In the genomic region with DNA sequence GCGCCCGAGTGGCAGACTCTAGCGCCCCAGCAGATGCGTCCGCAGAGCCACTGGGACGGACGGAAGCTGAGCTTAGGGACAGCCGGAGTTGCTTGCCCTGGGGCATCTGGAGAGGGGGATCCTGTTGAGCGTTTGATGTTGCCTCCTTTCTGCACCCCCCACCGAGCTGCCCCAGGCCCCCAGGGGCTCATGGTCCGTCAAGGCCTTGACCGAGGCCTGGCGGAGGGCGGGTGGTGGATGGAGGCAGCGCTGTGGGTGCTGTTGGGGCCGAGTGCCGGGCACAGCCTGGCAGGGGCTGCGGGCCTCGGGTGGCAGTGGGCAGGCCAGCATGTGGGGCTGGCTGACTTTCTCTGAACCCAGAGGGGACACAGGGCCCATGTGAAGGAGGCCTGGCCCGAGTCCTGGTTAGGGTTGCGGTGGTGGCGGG, we compare ENCODE assay signal across 10 cellular contexts. TPM values are rescaled to one million over a fixed set of nuclear protein-coding genes. Genes with fewer than 3 reads are reported as not detected.
DNase-seq lines count a peak whose midpoint lies in the region; ATAC-seq, FAIRE-seq and TF ChIP-seq lines count a peak whose summit lies in the region.
"Had no signal": no experiment of that assay in that cellular context is flagged by ENCODE, and none has a peak within 500 bp of the region (broad histone marks: within the 10 kb centered on the region; RNA-seq: fewer than 3 reads in every experiment).

No MANE protein-coding gene starts in this region.

- H3K4me3 Mint-ChIP-seq in Calu3 (ENCODE audit: low read depth, unreplicated experiment) (peak overlapping the region; percentile 79), neural crest cell (peak overlapping the region; percentile 97)

- no peaks in the 10 kb centered on the region for H3K9me2 ChIP-seq in Karpas-422 (replicated peaks; ENCODE audit: insufficient read depth, low read length)

- TF ChIP-seq CTCF in Calu3 (IDR thresholded peaks at IDR 0.05; ENCODE audit: unreplicated experiment) (no peak), K562 (IDR thresholded peaks at IDR 0.05 in 2 of 3, conservative IDR thresholded peaks at IDR 0.05 in 1 of 3; ENCODE audit: insufficient read depth in 2 of 3, low read depth in 1 of 3, low read length in 3 of 3) (no peak), neural crest cell (conservative IDR thresholded peaks at IDR 0.05) (no peak), tibial nerve (IDR thresholded peaks at IDR 0.05) (no peak)

- BruUV-seq in Calu3 (replicated peaks; lab: Mats Ljungman, UMichigan) (no TSS peak), K562 (replicated peaks; lab: Mats Ljungman, UMichigan) (no TSS peak)

- H3K9ac ChIP-seq in Karpas-422 (ENCODE audit: low read length) (peak overlapping the region; percentile 97; the same call in 1 of the 2 replicates), K562 (ENCODE audit: insufficient read depth in 1 of 2, low read depth in 2 of 2, low read length in 2 of 2) (peak overlapping the region in 1 of 2 experiments; percentile 84; a peak in 3 of 4 replicates)

- no peak for ATAC-seq in K562

- FAIRE-seq in K562 (lab: Jason Lieb, UNC) = no peak
- FAIRE-seq: keratinocyte had no signal

- no peaks in the 10 kb centered on the region for H3K27me3 ChIP-seq in Karpas-422 (ENCODE audit: low read length)
- no peaks in the 10 kb centered on the region for H3K27me3 ChIP-seq in K562 (ENCODE audit: control insufficient read depth in 2 of 2, insufficient read depth in 2 of 2, low read length in 2 of 2)
- H3K27me3 ChIP-seq in tibial nerve = no peaks in the 10 kb centered on the region

- CTCF ChIA-PET in Calu3 (lab: Charles Lee) (interaction anchor here (0.6 kb wide), 1 partner anchor 716 kb away, joined by 6 read pairs; no protein-coding TSS in a partner anchor), K562 (lab: Yijun Ruan, JAX; ENCODE audit: low intra/inter-chr PET ratio) (no interaction called here)

- WGBS in K562 (ENCODE audit: insufficient coverage, low coverage, missing lambda C conversion rate) = 89% methylated on average over 15 of the region's 22 CpGs
- 78 to 83% methylated on average over 18 to 22 of the region's 22 CpGs for WGBS in tibial nerve, 2 donors

- DNase-seq in Calu3 (no peak), Karpas-422 (no peak), K562 (ENCODE audit: extremely low read depth in 1 of 4, low spot score in 3 of 4) (no peak), neural crest cell (ENCODE audit: low read depth, low spot score) (no peak), G401 (ENCODE audit: low spot score) (no peak), HPDE6-E6E7 (ENCODE audit: extremely low spot score) (no peak), tibial nerve (ENCODE audit: low spot score in 2 of 2) (no peak), OCI-M2 (lab: John Stamatoyannopoulos, UW; ENCODE audit: unreplicated experiment) (no peak)
- DNase-seq: NCI-H510A had no signal

- TF ChIP-seq POLR2A in K562 (conservative IDR thresholded peaks at IDR 0.05) (no peak), tibial nerve (IDR thresholded peaks at IDR 0.05) (no peak)

- peaks cover 65% of the 10 kb centered on the region for H3K79me2 ChIP-seq in Karpas-422 (ENCODE audit: low read length)
- peaks cover 80% of the 10 kb centered on the region for H3K79me2 ChIP-seq in K562 (ENCODE audit: control insufficient read depth, insufficient read depth, low read length)

- TF ChIP-seq EP300 in K562 (IDR thresholded peaks at IDR 0.05; ENCODE audit: low read length) (no peak), tibial nerve (IDR thresholded peaks at IDR 0.05) (no peak)

- H3K4me1 ChIP-seq in Karpas-422 (ENCODE audit: low read length) (peaks cover 22% of the 10 kb centered on the region), K562 (replicated peaks in 1 of 2; ENCODE audit: control insufficient read depth in 2 of 2, insufficient read depth in 2 of 2, low read length in 2 of 2) (peaks cover 18 to 75% of the 10 kb centered on the region in 2 experiments), tibial nerve (peaks cover 3 to 53% (median 35%) of the 10 kb centered on the region in 4 donors)

- no peaks in the 10 kb centered on the region for H3K27me3 Mint-ChIP-seq in Calu3 (ENCODE audit: unreplicated experiment)
- no peaks in the 10 kb centered on the region for H3K27me3 Mint-ChIP-seq in neural crest cell (ENCODE audit: low read depth)

- no peak overlapping the region for H3K27ac Mint-ChIP-seq in Calu3 (ENCODE audit: unreplicated experiment)
- H3K27ac Mint-ChIP-seq in neural crest cell (ENCODE audit: unreplicated experiment) = peak overlapping the region; percentile 86

- H3K9me3 ChIP-seq in Karpas-422 (ENCODE audit: low read length) (no peaks in the 10 kb centered on the region), K562 (replicated peaks; ENCODE audit: control insufficient read depth, insufficient read depth, low read depth, low read length) (no peaks in the 10 kb centered on the region), tibial nerve (no peaks in the 10 kb centered on the region)

- H3K4me3 ChIP-seq in Karpas-422 (ENCODE audit: low read length) (peak overlapping the region; percentile 97), K562 (peak overlapping the region; percentile 91; the same call in 1 of the 2 replicates), tibial nerve (no peak overlapping the region)

- POLR2A ChIA-PET in K562 (lab: Yijun Ruan, JAX) = interaction anchor here (0.6 kb wide), 2 partner anchors 8 to 13 kb away, joined by 3 read pairs; no protein-coding TSS in a partner anchor

- TF ChIP-seq RAD21 in K562 (CRISPR knock-in tag; conservative IDR thresholded peaks at IDR 0.05 in 1 of 2, IDR thresholded peaks at IDR 0.05 in 1 of 2) = no peak

- H3K4me1 Mint-ChIP-seq in Calu3 (ENCODE audit: low read depth, unreplicated experiment) (no peaks in the 10 kb centered on the region), neural crest cell (peaks cover 27% of the 10 kb centered on the region)

- H3K9me3 Mint-ChIP-seq in Calu3 (ENCODE audit: low read depth, unreplicated experiment) (no peaks in the 10 kb centered on the region), neural crest cell (no peaks in the 10 kb centered on the region)

- H3K36me3 ChIP-seq in Karpas-422 (ENCODE audit: insufficient read depth, low read length) = no peaks in the 10 kb centered on the region
- H3K36me3 ChIP-seq in K562 (ENCODE audit: control insufficient read depth, insufficient read depth, low read length) = peaks cover 22% of the 10 kb centered on the region; the same call in 1 of the 3 replicates
- H3K36me3 ChIP-seq in tibial nerve = no peaks in the 10 kb centered on the region

- peaks cover 39% of the 10 kb centered on the region for H3K36me3 Mint-ChIP-seq in Calu3 (ENCODE audit: insufficient read depth, unreplicated experiment)
- peaks cover 2% of the 10 kb centered on the region for H3K36me3 Mint-ChIP-seq in neural crest cell (ENCODE audit: low read depth)

- in situ Hi-C loops in K562 (cut with MboI) (no loop called here), G401 (cut with HindIII; ENCODE audit: low sequenced_read_pairs) (no loop called here)

- intact Hi-C loops in Calu3 (cut with micrococcal nuclease; ENCODE audit: unreplicated experiment) (no loop called here), K562 (cut with micrococcal nuclease) (no loop called here)

- H4K20me1 ChIP-seq in Karpas-422 (ENCODE audit: insufficient read depth, low read depth, low read length) (peaks cover 23% of the 10 kb centered on the region; the same call in 1 of the 2 replicates), K562 (replicated peaks; ENCODE audit: control insufficient read depth, insufficient read depth, low read length) (peaks cover 38% of the 10 kb centered on the region)

- H2AFZ ChIP-seq in Karpas-422 (ENCODE audit: low read length) = no peak overlapping the region
- H2AFZ ChIP-seq in K562 (ENCODE audit: low read depth, low read length) = no peak overlapping the region

- H3K4me2 ChIP-seq in Karpas-422 (ENCODE audit: low read depth, low read length, poor library complexity, severe bottlenecking) (peak overlapping the region; percentile 90), K562 (ENCODE audit: insufficient read depth, low read length) (no peak overlapping the region)

- H3K27ac ChIP-seq in Karpas-422 (ENCODE audit: low read length) (no peak overlapping the region; the same call in 1 of the 2 replicates), K562 (ENCODE audit: extremely low read depth, low read depth, low read length) (no peak overlapping the region), tibial nerve (peak overlapping the region in 2 of 4 donors; percentile 50 to 98)

- H3K9me1 ChIP-seq in K562 (ENCODE audit: control insufficient read depth, insufficient read depth, low read length) = peaks cover 5% of the 10 kb centered on the region

RNA-seq across cellular contexts. Expression of a gene that starts 2.7 kb away (rescaled TPM):
- total RNA-seq in Calu3 (2022) (54.5 and 59.2 TPM in 2 replicates), K562 (2014; rRNA removed) (105 and 124 TPM in 2 replicates), K562 (2014; rRNA removed; fragmentation: Illumina TruSeq; extraction: Trizol) (9.8 and 25.1 TPM in 2 replicates), K562 (2015; rRNA removed; fragmentation: Illumina TruSeq; extraction: Trizol) (60.4 and 66.9 TPM in 2 replicates), K562 (2021) (91.3 and 95.8 TPM in 2 replicates), neural crest cell (130 and 133 TPM in 2 replicates), tibial nerve (100 to 1,000 TPM in 1 of 4 donors, 10 to 100 TPM in 3; 38.9 to 132 (median 55.6) TPM)
- 57.1 and 102 TPM in 2 replicates for total RNA-seq in Karpas-422 (2014; rRNA removed; shearing (Covaris generic); ENCODE audit: low replicate concordance)
- 59.6 and 151 TPM in 2 replicates for total RNA-seq in K562 (2011; cell fraction: chromatin; rRNA removed; ENCODE audit: low replicate concordance)
- total RNA-seq in K562 (2011; cell fraction: nucleolus; rRNA removed) = 123 and 129 TPM in 2 replicates
- 43.4 and 57.3 TPM in 2 replicates for total RNA-seq in K562 (2011; cell fraction: nucleoplasm; rRNA removed)
- polyA plus RNA-seq in K562 (2011; rRNA removed) (49.5 and 66.2 TPM in 2 replicates), K562 (2014; fragmentation: Illumina TruSeq; extraction: Trizol) (45.2 and 91.1 TPM in 2 replicates), K562 (2014; fragmentation: Nextera tagmentation; extraction: Ambion mirVana) (under 1 TPM; 0.48 to 0.72 TPM), K562 (2014; rRNA removed) (119 and 126 TPM in 2 replicates)
- polyA plus RNA-seq in K562 (2011; cell fraction: cytosol; rRNA removed) = 72.0 and 157 TPM in 2 replicates
- 308 and 494 TPM in 2 replicates for polyA plus RNA-seq in K562 (2011; cell fraction: nucleus; rRNA removed)
- 84.6 and 108 TPM in 2 replicates for polyA plus RNA-seq in K562 (2012)
- 12.4 and 27.0 TPM in 2 replicates for polyA minus RNA-seq in K562 (2011; rRNA and poly(A)+ RNA removed)
- polyA minus RNA-seq in K562 (2011; cell fraction: cytosol; rRNA and poly(A)+ RNA removed) = 53.7 and 53.8 TPM in 2 replicates
- polyA minus RNA-seq in K562 (2011; cell fraction: nucleus; rRNA and poly(A)+ RNA removed) = 33.9 and 35.9 TPM in 2 replicates
- 74.7 and 81.9 TPM in 2 replicates for total RNA-seq in G401 (2014; rRNA removed; shearing (Covaris generic))

RNA-seq across cellular contexts. Expression of a gene that starts 38.5 kb away (rescaled TPM):
- total RNA-seq in Calu3 (2022) (6.7 TPM in 2 replicates), K562 (2014; rRNA removed) (7.8 and 10.4 TPM in 2 replicates), K562 (2014; rRNA removed; fragmentation: Illumina TruSeq; extraction: Trizol) (not detected in 2 replicates), K562 (2015; rRNA removed; fragmentation: Illumina TruSeq; extraction: Trizol) (0.72 and 1.7 TPM in 2 replicates), K562 (2021) (15.1 and 15.6 TPM in 2 replicates), neural crest cell (13.7 and 14.1 TPM in 2 replicates), tibial nerve (1 to 10 TPM; 2.4 to 8.7 (median 4.8) TPM)
- 1.2 and 5.2 TPM in 2 replicates for total RNA-seq in Karpas-422 (2014; rRNA removed; shearing (Covaris generic); ENCODE audit: low replicate concordance)
- total RNA-seq in K562 (2011; cell fraction: chromatin; rRNA removed; ENCODE audit: low replicate concordance) = 6.3 and 20.5 TPM in 2 replicates
- 18.0 and 18.5 TPM in 2 replicates for total RNA-seq in K562 (2011; cell fraction: nucleolus; rRNA removed)
- total RNA-seq in K562 (2011; cell fraction: nucleoplasm; rRNA removed) = 5.6 and 6.9 TPM in 2 replicates
- polyA plus RNA-seq in K562 (2011; rRNA removed) (0.67 and 1.1 TPM in 2 replicates), K562 (2014; fragmentation: Illumina TruSeq; extraction: Trizol) (0.68 TPM in 1 of 2 replicates, not detected in the other), K562 (2014; fragmentation: Nextera tagmentation; extraction: Ambion mirVana) (not detected), K562 (2014; rRNA removed) (9.2 and 10.2 TPM in 2 replicates)
- polyA plus RNA-seq in K562 (2011; cell fraction: cytosol; rRNA removed) = 1.1 and 11.4 TPM in 2 replicates
- polyA plus RNA-seq in K562 (2011; cell fraction: nucleus; rRNA removed) = 3.3 and 11.9 TPM in 2 replicates
- 6.8 and 6.9 TPM in 2 replicates for polyA plus RNA-seq in K562 (2012)
- 0.18 and 0.21 TPM in 2 replicates for polyA minus RNA-seq in K562 (2011; rRNA and poly(A)+ RNA removed)
- 4.5 and 5.4 TPM in 2 replicates for polyA minus RNA-seq in K562 (2011; cell fraction: cytosol; rRNA and poly(A)+ RNA removed)
- 2.1 and 3.4 TPM in 2 replicates for polyA minus RNA-seq in K562 (2011; cell fraction: nucleus; rRNA and poly(A)+ RNA removed)
- total RNA-seq in G401 (2014; rRNA removed; shearing (Covaris generic)) = 8.6 and 13.5 TPM in 2 replicates

RNA-seq across cellular contexts. Expression of a gene that starts 38.5 kb away (rescaled TPM):
- total RNA-seq in Calu3 (2022) = 64.2 and 80.5 TPM in 2 replicates
- total RNA-seq in Karpas-422 (2014; rRNA removed; shearing (Covaris generic); ENCODE audit: low replicate concordance) = 18.4 and 23.8 TPM in 2 replicates
- total RNA-seq in K562 (2011; cell fraction: chromatin; rRNA removed; ENCODE audit: low replicate concordance) = 53.4 and 162 TPM in 2 replicates
- total RNA-seq in K562 (2011; cell fraction: nucleolus; rRNA removed) = 113 and 133 TPM in 2 replicates
- total RNA-seq in K562 (2011; cell fraction: nucleoplasm; rRNA removed) = 92.1 and 94.1 TPM in 2 replicates
- total RNA-seq in K562 (2014; rRNA removed) = 20.9 and 26.4 TPM in 2 replicates
- total RNA-seq in K562 (2014; rRNA removed; fragmentation: Illumina TruSeq; extraction: Trizol) = 4.1 and 5.6 TPM in 2 replicates
- total RNA-seq in K562 (2015; rRNA removed; fragmentation: Illumina TruSeq; extraction: Trizol) = 12.8 and 13.2 TPM in 2 replicates
- total RNA-seq in K562 (2021) = 40.3 and 45.9 TPM in 2 replicates
- polyA plus RNA-seq in K562 (2011; rRNA removed) = 6.7 and 8.9 TPM in 2 replicates
- 8.3 and 13.1 TPM in 2 replicates for polyA plus RNA-seq in K562 (2011; cell fraction: cytosol; rRNA removed)
- 20.3 and 35.7 TPM in 2 replicates for polyA plus RNA-seq in K562 (2011; cell fraction: nucleus; rRNA removed)
- polyA plus RNA-seq in K562 (2012) = 26.7 and 53.0 TPM in 2 replicates
- polyA plus RNA-seq in K562 (2014; fragmentation: Illumina TruSeq; extraction: Trizol) = 15.2 and 26.1 TPM in 2 replicates
- under 1 TPM; 0.81 to 0.89 TPM for polyA plus RNA-seq in K562 (2014; fragmentation: Nextera tagmentation; extraction: Ambion mirVana)
- polyA plus RNA-seq in K562 (2014; rRNA removed) = 17.1 and 19.3 TPM in 2 replicates
- 3.4 and 5.9 TPM in 2 replicates for polyA minus RNA-seq in K562 (2011; rRNA and poly(A)+ RNA removed)
- polyA minus RNA-seq in K562 (2011; cell fraction: cytosol; rRNA and poly(A)+ RNA removed) = 13.0 and 23.2 TPM in 2 replicates
- 12.0 and 13.3 TPM in 2 replicates for polyA minus RNA-seq in K562 (2011; cell fraction: nucleus; rRNA and poly(A)+ RNA removed)
- total RNA-seq in neural crest cell = 71.2 and 79.9 TPM in 2 replicates
- 45.9 and 70.6 TPM in 2 replicates for total RNA-seq in G401 (2014; rRNA removed; shearing (Covaris generic))
- total RNA-seq in tibial nerve = 10 to 100 TPM; 34.7 to 65.7 (median 56.2) TPM

RNA-seq across cellular contexts. Expression of a gene that starts 58.4 kb away (rescaled TPM):
- total RNA-seq in Calu3 (2022) = 35.2 and 36.9 TPM in 2 replicates
- 52.5 and 110 TPM in 2 replicates for total RNA-seq in Karpas-422 (2014; rRNA removed; shearing (Covaris generic); ENCODE audit: low replicate concordance)
- total RNA-seq in K562 (2011; cell fraction: chromatin; rRNA removed; ENCODE audit: low replicate concordance) = 29.4 and 87.9 TPM in 2 replicates
- total RNA-seq in K562 (2011; cell fraction: nucleolus; rRNA removed) = 61.7 and 67.8 TPM in 2 replicates
- total RNA-seq in K562 (2011; cell fraction: nucleoplasm; rRNA removed) = 40.1 and 45.4 TPM in 2 replicates
- total RNA-seq in K562 (2014; rRNA removed) = 135 and 157 TPM in 2 replicates
- total RNA-seq in K562 (2014; rRNA removed; fragmentation: Illumina TruSeq; extraction: Trizol) = 0.93 and 1.5 TPM in 2 replicates
- total RNA-seq in K562 (2015; rRNA removed; fragmentation: Illumina TruSeq; extraction: Trizol) = 18.9 and 26.5 TPM in 2 replicates
- total RNA-seq in K562 (2021) = 84.2 and 87.7 TPM in 2 replicates
- polyA plus RNA-seq in K562 (2011; rRNA removed) = 24.6 and 45.3 TPM in 2 replicates
- 54.2 and 174 TPM in 2 replicates for polyA plus RNA-seq in K562 (2011; cell fraction: cytosol; rRNA removed)
- polyA plus RNA-seq in K562 (2011; cell fraction: nucleus; rRNA removed) = 117 and 184 TPM in 2 replicates
- polyA plus RNA-seq in K562 (2012) = 47.5 and 74.5 TPM in 2 replicates
- 3.6 and 16.9 TPM in 2 replicates for polyA plus RNA-seq in K562 (2014; fragmentation: Illumina TruSeq; extraction: Trizol)
- polyA plus RNA-seq in K562 (2014; fragmentation: Nextera tagmentation; extraction: Ambion mirVana) = under 1 TPM in 1 of 2 experiments, not detected in 1; 0.04 TPM
- 95.1 and 99.0 TPM in 2 replicates for polyA plus RNA-seq in K562 (2014; rRNA removed)
- polyA minus RNA-seq in K562 (2011; rRNA and poly(A)+ RNA removed) = 6.9 and 11.0 TPM in 2 replicates
- polyA minus RNA-seq in K562 (2011; cell fraction: cytosol; rRNA and poly(A)+ RNA removed) = 26.1 and 39.4 TPM in 2 replicates
- polyA minus RNA-seq in K562 (2011; cell fraction: nucleus; rRNA and poly(A)+ RNA removed) = 15.3 and 15.8 TPM in 2 replicates
- 73.9 and 74.1 TPM in 2 replicates for total RNA-seq in neural crest cell
- total RNA-seq in G401 (2014; rRNA removed; shearing (Covaris generic)) = 94.4 and 130 TPM in 2 replicates
- 100 to 1,000 TPM; 127 to 165 (median 132) TPM for total RNA-seq in tibial nerve

Comparison
In these comparisons a context has a peak if more than half of its experiments do, and no peak if none do; other contexts are left out.
1. H3K4me3 ChIP-seq: peak in Karpas-422 (single experiment) and K562 (single experiment); none in tibial nerve (0 of 4).